Comparison of ENCODE assay signal across 30 cellular contexts in genomic region chr10:65024886-65025285, GRCh38.
"Had no signal": no experiment of that assay in that cellular context is flagged by ENCODE, and none has a peak within 500 bp of the region (broad histone marks: within the 10 kb centered on the region; RNA-seq: fewer than 3 reads in every experiment).

No MANE protein-coding gene starts in this region.

- H3K36me3 ChIP-seq: neutrophil, spleen, suprapubic skin, tibial artery, upper lobe of left lung, vagina had no signal

- H3K27me3 ChIP-seq: neutrophil, spleen, suprapubic skin, testis, tibial artery, upper lobe of left lung, vagina had no signal

- H3K9me3 ChIP-seq: neutrophil, suprapubic skin, testis, tibial artery, upper lobe of left lung, vagina had no signal

- H3K4me1 ChIP-seq: parathyroid adenoma, psoas muscle, spleen, suprapubic skin, testis, tibial artery, upper lobe of left lung, vagina had no signal

- H3K4me3 ChIP-seq: psoas muscle, skin epidermis, smooth muscle cell, spleen, suprapubic skin, testis, tibial artery, upper lobe of left lung, vagina had no signal

- H3K79me2 ChIP-seq: parathyroid adenoma had no signal

- H3K27ac ChIP-seq: neutrophil, parathyroid adenoma, psoas muscle, skin epidermis, spleen, suprapubic skin, testis, tibial artery, upper lobe of left lung, vagina had no signal

- ATAC-seq: naive thymus-derived CD8-positive, alpha-beta T cell; natural killer cell treated with Interleukin-12 subunit alpha and Interleukin-12 subunit beta and Interleukin-15 and Interleukin-18, amount 100 ng/mL, for 72 hours; psoas muscle; right cardiac atrium; sciatic nerve; stimulated activated memory B cell treated with anti-CD40 and anti-IgM and Interleukin-4, amounts not matched to agents 10 μg/mL and 1 μg/mL and 100 μg/mL, for 72 hours; stimulated activated naive CD8-positive, alpha-beta T cell treated with anti-CD3 and anti-CD28 coated beads, Interleukin-15, amount 100 ng/mL, for 72 hours; stimulated activated naive CD8-positive, alpha-beta T cell treated with anti-CD3 and anti-CD28 coated beads, Interleukin-15, Interleukin-2, amounts not matched to agents 100 U/mL and 50 U/mL, for 24 hours had no signal

- H3K9ac ChIP-seq: parathyroid adenoma had no signal

- H3K4me2 ChIP-seq: smooth muscle cell had no signal

- FAIRE-seq: urothelium cell line had no signal

- H2AFZ ChIP-seq: parathyroid adenoma had no signal

- DNase-seq: naive thymus-derived CD8-positive, alpha-beta T cell; nephron progenitor cell; nucleus accumbens; posterior cingulate gyrus; psoas muscle; right cardiac atrium; spleen; stimulated activated CD4-positive, alpha-beta T cell treated with anti-CD3 and anti-CD28 coated beads, Interleukin-12 subunit alpha, Interleukin-12 subunit beta, amount 100 ng/mL, for 4 hours; stimulated activated CD4-positive, alpha-beta T cell treated with anti-CD3 and anti-CD28 coated beads, Interleukin-1b, Interleukin-23, amount 100 ng/mL, for 48 hours; stimulated activated CD4-positive, alpha-beta T cell treated with anti-CD3 and anti-CD28 coated beads, Interleukin-4, amount 100 ng/mL, for 1 hour; stimulated activated CD4-positive, alpha-beta T cell treated with anti-CD3 and anti-CD28 coated beads, Interleukin-4, amount 100 ng/mL, for 4 hours; stimulated activated CD8-positive, alpha-beta memory T cell treated with anti-CD3 and anti-CD28 coated beads, Interleukin-4, amount 100 ng/mL, for 48 hours; stimulated activated naive CD4-positive, alpha-beta T cell; stimulated activated naive CD8-positive, alpha-beta T cell treated with anti-CD3 and anti-CD28 coated beads, Interleukin-15, amount 100 ng/mL, for 72 hours; stimulated activated naive CD8-positive, alpha-beta T cell treated with anti-CD3 and anti-CD28 coated beads, Interleukin-15, Interleukin-2, amounts not matched to agents 100 U/mL and 50 U/mL, for 24 hours; substantia nigra; testis; tibial artery; trophoblast cell; upper lobe of left lung had no signal
